12 cellular contexts compared by ENCODE assay signal in the genomic region with DNA sequence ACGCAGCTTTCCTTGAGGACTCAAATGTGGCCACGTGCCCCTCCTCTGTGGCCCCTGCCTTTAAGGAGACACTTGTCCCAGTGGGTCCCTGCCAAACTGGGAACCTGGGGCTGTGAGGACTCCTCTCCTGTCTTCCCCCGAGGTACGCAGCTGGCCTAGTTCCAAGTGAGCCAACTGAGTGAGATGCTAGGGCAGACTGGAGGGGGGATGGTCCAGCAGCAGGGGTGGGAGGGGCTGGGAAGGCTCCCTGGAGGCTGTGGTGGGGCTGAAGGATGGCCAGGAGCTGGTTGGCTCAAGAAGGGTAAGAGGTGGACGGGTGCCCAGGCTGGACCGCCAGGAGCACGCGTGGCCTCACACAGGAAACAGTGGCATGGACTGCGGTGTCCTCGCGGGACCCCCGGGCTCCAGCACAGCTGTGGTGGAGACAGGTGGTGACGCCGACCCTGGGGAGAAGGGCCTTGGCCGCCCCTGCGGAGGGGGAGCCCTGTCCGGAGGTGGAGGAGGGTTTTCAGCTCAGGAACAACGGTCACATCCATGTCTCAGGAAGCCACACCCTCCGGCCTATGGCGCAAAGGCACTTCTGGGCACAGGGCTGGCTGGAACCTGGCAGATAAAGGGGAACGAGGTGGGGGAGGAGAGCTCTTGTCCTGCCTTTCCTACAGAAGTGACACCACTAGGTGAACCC. TPM values are rescaled to one million over a fixed set of nuclear protein-coding genes. Genes with fewer than 3 reads are reported as not detected.
DNase-seq lines count a peak whose midpoint lies in the region; ATAC-seq, FAIRE-seq and TF ChIP-seq lines count a peak whose summit lies in the region.
"Had no signal": no experiment of that assay in that cellular context is flagged by ENCODE, and none has a peak within 500 bp of the region (broad histone marks: within the 10 kb centered on the region; RNA-seq: fewer than 3 reads in every experiment).

No MANE protein-coding gene starts in this region.

- dilution Hi-C loops in endothelial cell of umbilical vein (cut with MboI; ENCODE audit: extremely low pct_ligation_motif_present, low sequenced_read_pairs) = no loop called here

- TF ChIP-seq CTCF in C4-2B (conservative IDR thresholded peaks at IDR 0.05) (no peak), endothelial cell of umbilical vein (IDR thresholded peaks at IDR 0.05; ENCODE audit: extremely low read depth in 1 of 2, insufficient read depth in 1 of 2, low read depth in 1 of 2, low read length in 2 of 2) (no peak), neutrophil (IDR thresholded peaks at IDR 0.05) (no peak)
- TF ChIP-seq CTCF in activated CD8-positive, alpha-beta T cell treated with anti-CD3 and anti-CD28 coated beads for 36 hours (IDR thresholded peaks at IDR 0.05) = no peak

- H3K27me3 ChIP-seq in endothelial cell of umbilical vein (ENCODE audit: control insufficient read depth in 2 of 2, insufficient read depth in 2 of 2, low read length in 2 of 2) (no peaks in the 10 kb centered on the region), neutrophil (no peaks in the 10 kb centered on the region)

- H3K9ac ChIP-seq in endothelial cell of umbilical vein (replicated peaks; ENCODE audit: extremely low read depth, insufficient read depth, low read length) = no peak overlapping the region

- intact Hi-C loops in endothelial cell of umbilical vein (cut with micrococcal nuclease) = no loop called here
- intact Hi-C loops in activated CD8-positive, alpha-beta T cell treated with anti-CD3 and anti-CD28 coated beads for 36 hours (cut with micrococcal nuclease) = no loop called here

- H3K4me1 Mint-ChIP-seq in activated CD8-positive, alpha-beta T cell treated with anti-CD3 and anti-CD28 coated beads for 36 hours (ENCODE audit: low read depth) = peaks cover 40% of the 10 kb centered on the region

- H3K9me3 ChIP-seq in endothelial cell of umbilical vein (replicated peaks; ENCODE audit: control insufficient read depth, insufficient read depth, low read length) (no peaks in the 10 kb centered on the region), neutrophil (no peaks in the 10 kb centered on the region)

- POLR2A ChIA-PET in endothelial cell of umbilical vein (lab: Charles Lee) = interaction anchor here (0.7 kb wide), 1 partner anchor 11 kb away, joined by 4 read pairs; no protein-coding TSS in a partner anchor
- POLR2A ChIA-PET in activated CD8-positive, alpha-beta T cell treated with anti-CD3 and anti-CD28 coated beads for 36 hours (lab: Charles Lee) = no interaction called here

- H3K4me3 ChIP-seq in endothelial cell of umbilical vein (replicated peaks in 1 of 3; ENCODE audit: insufficient read depth in 1 of 3, low read depth in 1 of 3, low read length in 3 of 3) (no peak overlapping the region), neutrophil (ENCODE audit: low read depth in 1 of 2, low read length in 1 of 2) (peak overlapping the region; percentile 49 to 61)

- peak; percentile 23 for DNase-seq in MV-4-11 (lab: John Stamatoyannopoulos, UW)
- DNase-seq in endothelial cell of umbilical vein (ENCODE audit: low read depth, low spot score) = peak; percentile 28
- DNase-seq in T-helper 1 cell = no peak
- no peak for DNase-seq in activated CD8-positive, alpha-beta T cell treated with anti-CD3 and anti-CD28 coated beads for 36 hours
- DNase-seq: activated CD4-positive, alpha-beta T cell treated with anti-CD3 and anti-CD28 coated beads for 4 hours; NCI-H526 had no signal

- FAIRE-seq in endothelial cell of umbilical vein (lab: Jason Lieb, UNC) = peak; percentile 73
- FAIRE-seq: islet of Langerhans had no signal

- TF ChIP-seq POLR2A in endothelial cell of umbilical vein (IDR thresholded peaks at IDR 0.05; ENCODE audit: low read depth, low read length) = no peak

- H3K4me1 ChIP-seq in endothelial cell of umbilical vein (ENCODE audit: control insufficient read depth, extremely low read depth, insufficient read depth, low read length) (peaks cover 39% of the 10 kb centered on the region), neutrophil (ENCODE audit: control insufficient read depth in 1 of 2, insufficient read depth in 1 of 2, low read depth in 1 of 2, low read length in 1 of 2) (peaks cover 35 to 41% of the 10 kb centered on the region in 2 experiments)

- H3K4me3 Mint-ChIP-seq in activated CD8-positive, alpha-beta T cell treated with anti-CD3 and anti-CD28 coated beads for 36 hours = no peak overlapping the region
- H3K4me3 Mint-ChIP-seq: central memory CD8-positive, alpha-beta T cell had no signal

- no peak overlapping the region for H3K4me2 ChIP-seq in endothelial cell of umbilical vein (ENCODE audit: insufficient read depth, low read length)

- no peaks in the 10 kb centered on the region for H3K9me1 ChIP-seq in endothelial cell of umbilical vein (replicated peaks; ENCODE audit: control insufficient read depth, extremely low read depth, insufficient read depth, low read length)

- H3K27me3 Mint-ChIP-seq in activated CD8-positive, alpha-beta T cell treated with anti-CD3 and anti-CD28 coated beads for 36 hours = no peaks in the 10 kb centered on the region
- H3K27me3 Mint-ChIP-seq: central memory CD8-positive, alpha-beta T cell had no signal

- BruUV-seq in endothelial cell of umbilical vein (replicated peaks; lab: Mats Ljungman, UMichigan) = no TSS peak

- H3K36me3 Mint-ChIP-seq in activated CD8-positive, alpha-beta T cell treated with anti-CD3 and anti-CD28 coated beads for 36 hours (ENCODE audit: low read depth) = peaks cover 8% of the 10 kb centered on the region

- peaks cover 67% of the 10 kb centered on the region for H3K79me2 ChIP-seq in endothelial cell of umbilical vein (ENCODE audit: control insufficient read depth, insufficient read depth, low read length)

- peak overlapping the region; percentile 26 for H3K27ac ChIP-seq in C4-2B
- H3K27ac ChIP-seq in endothelial cell of umbilical vein (ENCODE audit: insufficient read depth, low read depth, low read length) = peak overlapping the region; percentile 40
- H3K27ac ChIP-seq in neutrophil = peak overlapping the region; percentile 62

- CTCF ChIA-PET in endothelial cell of umbilical vein (lab: Charles Lee) = interaction anchor here (1.1 to 1.8 kb wide), 3 partner anchors 9 to 16 kb away, joined by 3 to 14 read pairs (median 4); no protein-coding TSS in a partner anchor
- CTCF ChIA-PET in activated CD8-positive, alpha-beta T cell treated with anti-CD3 and anti-CD28 coated beads for 36 hours (lab: Charles Lee) = interaction anchor here (1.1 kb wide), 1 partner anchor 66 kb away, joined by 5 read pairs; no protein-coding TSS in a partner anchor

- no peaks in the 10 kb centered on the region for H3K9me3 Mint-ChIP-seq in activated CD8-positive, alpha-beta T cell treated with anti-CD3 and anti-CD28 coated beads for 36 hours
- H3K9me3 Mint-ChIP-seq: central memory CD8-positive, alpha-beta T cell had no signal

- no peak overlapping the region for H3K27ac Mint-ChIP-seq in activated CD8-positive, alpha-beta T cell treated with anti-CD3 and anti-CD28 coated beads for 36 hours

- no peak overlapping the region for H2AFZ ChIP-seq in endothelial cell of umbilical vein (ENCODE audit: low read depth, low read length)

- no peaks in the 10 kb centered on the region for H4K20me1 ChIP-seq in endothelial cell of umbilical vein (replicated peaks; ENCODE audit: control insufficient read depth, extremely low read depth, insufficient read depth, low read length)

- H3K36me3 ChIP-seq in endothelial cell of umbilical vein (ENCODE audit: control insufficient read depth in 2 of 2, extremely low read depth in 1 of 2, insufficient read depth in 2 of 2, low read length in 2 of 2) (peaks cover 0 to 9% of the 10 kb centered on the region in 2 experiments), neutrophil (peaks cover 15% of the 10 kb centered on the region)

- ATAC-seq in GM19397 (IDR thresholded peaks at IDR 0.05; ENCODE audit: unreplicated experiment) (no peak), GM18520 (IDR thresholded peaks at IDR 0.05; ENCODE audit: unreplicated experiment) (no peak)
- ATAC-seq in activated CD8-positive, alpha-beta T cell treated with anti-CD3 and anti-CD28 coated beads for 36 hours = no peak

TF ChIP-seq in endothelial cell of umbilical vein, 7 proteins besides CTCF, POLR2A, EP300 and RAD21:
- TF ChIP-seq, protein P1, sequence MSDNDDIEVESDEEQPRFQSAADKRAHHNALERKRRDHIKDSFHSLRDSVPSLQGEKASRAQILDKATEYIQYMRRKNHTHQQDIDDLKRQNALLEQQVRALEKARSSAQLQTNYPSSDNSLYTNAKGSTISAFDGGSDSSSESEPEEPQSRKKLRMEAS (IDR thresholded peaks at IDR 0.05; ENCODE audit: insufficient read depth, insufficient read length) = peak; percentile 29
- TF ChIP-seq GATA2 (IDR thresholded peaks at IDR 0.05; ENCODE audit: insufficient read depth, insufficient read length, low read depth, low read length) = no peak

RNA-seq across cellular contexts. Expression of a gene that starts 45.8 kb away (rescaled TPM):
- total RNA-seq in endothelial cell of umbilical vein = 79.2 and 84.8 TPM in 2 replicates
- 43.9 and 52.9 TPM in 2 replicates for polyA plus RNA-seq in endothelial cell of umbilical vein
- polyA plus RNA-seq in endothelial cell of umbilical vein (2011; cell fraction: cytosol; rRNA removed) = 32.5 and 45.8 TPM in 2 replicates
- 62.0 and 69.5 TPM in 2 replicates for polyA plus RNA-seq in endothelial cell of umbilical vein (2011; cell fraction: nucleus; rRNA removed)
- 37.9 and 50.9 TPM in 2 replicates for polyA plus RNA-seq in endothelial cell of umbilical vein (2012)
- 34.3 and 51.6 TPM in 2 replicates for polyA minus RNA-seq in endothelial cell of umbilical vein
- polyA minus RNA-seq in endothelial cell of umbilical vein (2011; cell fraction: cytosol; rRNA and poly(A)+ RNA removed) = 63.8 TPM
- 17.7 and 33.5 TPM in 2 replicates for polyA minus RNA-seq in endothelial cell of umbilical vein (2011; cell fraction: nucleus; rRNA and poly(A)+ RNA removed)
- total RNA-seq in activated CD8-positive, alpha-beta T cell treated with anti-CD3 and anti-CD28 coated beads for 36 hours = 10 to 100 TPM; 41.4 to 44.6 TPM

Comparison
In these comparisons a context has a peak if more than half of its experiments do, and no peak if none do; other contexts are left out.
1. DNase-seq: peak in MV-4-11 (single experiment) and endothelial cell of umbilical vein (single experiment); none in T-helper 1 cell (0 of 5) and activated CD8-positive, alpha-beta T cell treated with anti-CD3 and anti-CD28 coated beads for 36 hours (single experiment).
2. H3K4me3 ChIP-seq: peak in neutrophil (2 of 2); none in endothelial cell of umbilical vein (0 of 3).
3. Peak in every context shown above with its lines, with median percentiles within 50 percentile points of each other: H3K27ac ChIP-seq.